6 cellular contexts compared by ENCODE assay signal in the genomic region with DNA sequence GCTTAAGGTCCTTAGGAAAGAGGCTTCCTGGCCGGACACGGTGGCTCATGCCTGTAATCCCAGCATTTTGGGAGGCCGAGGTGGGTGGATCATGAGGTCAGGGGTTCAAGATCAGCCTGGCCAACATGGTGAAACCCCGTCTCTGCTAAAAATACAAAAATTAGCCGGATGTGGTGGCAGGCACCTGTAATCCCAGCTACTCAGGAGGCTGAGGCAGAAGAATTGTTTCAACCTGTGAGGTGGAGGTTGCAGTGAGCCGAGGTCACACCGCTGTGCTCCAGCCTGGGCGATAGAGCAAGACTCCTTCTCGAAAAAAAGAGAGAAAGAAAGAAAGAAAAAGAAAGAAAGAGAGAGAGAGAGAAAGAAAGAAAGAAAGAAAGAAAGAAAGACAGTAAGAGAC.
DNase-seq lines count a peak whose midpoint lies in the region; ATAC-seq and TF ChIP-seq lines count a peak whose summit lies in the region.
"Not testable (repeated sequence)": the region's sequence is repeated elsewhere in the genome, so short reads cannot be mapped to it uniquely, and the experiment has no call there.

No MANE protein-coding gene starts in this region.

- not testable (repeated sequence) for H3K27me3 ChIP-seq in GM23338 (ENCODE audit: insufficient read depth); endodermal cell (ENCODE audit: control insufficient read depth, insufficient read depth, low read length, poor library complexity, severe bottlenecking); right atrium auricular region; lung (ENCODE audit: control insufficient read depth, insufficient read depth)

- not testable (repeated sequence) for H3K4me1 Mint-ChIP-seq in GM23338; activated CD8-positive, alpha-beta T cell treated with anti-CD3 and anti-CD28 coated beads, Interleukin-2, amount 10 ng/mL, durations not matched to agents 7 days and 5 days (ENCODE audit: low read depth); endodermal cell

- not testable (repeated sequence) for H3F3A ChIP-seq in GM23338 (replicated peaks; ENCODE audit: low read depth)

- H3K4me3 Mint-ChIP-seq in GM23338; activated CD8-positive, alpha-beta T cell treated with anti-CD3 and anti-CD28 coated beads, Interleukin-2, amount 10 ng/mL, durations not matched to agents 7 days and 5 days; endodermal cell: not testable (repeated sequence)

- H3K4me3 ChIP-seq in GM23338 (peak overlapping the region; percentile 13; the same call in 1 of the 2 replicates), endodermal cell (ENCODE audit: low read length) (peak overlapping the region; percentile 28)
- not testable (repeated sequence) for H3K4me3 ChIP-seq in right atrium auricular region, lung

- not testable (repeated sequence) for ATAC-seq in GM23338; activated CD8-positive, alpha-beta T cell treated with anti-CD3 and anti-CD28 coated beads, Interleukin-2, amount 10 ng/mL, durations not matched to agents 7 days and 5 days; lung (ENCODE audit: insufficient read depth, low FRiP score)

- H3K79me2 ChIP-seq in GM23338 (replicated peaks; ENCODE audit: insufficient read depth): not testable (repeated sequence)

- H3K9me3 ChIP-seq in endodermal cell (ENCODE audit: control insufficient read depth, low read length) (peaks cover 73% of the 10 kb centered on the region), lung (ENCODE audit: control insufficient read depth in 2 of 2, insufficient read depth in 1 of 2, low read length in 1 of 2) (peaks cover 9 to 17% of the 10 kb centered on the region in 2 donors)
- H3K9me3 ChIP-seq in right atrium auricular region: not testable (repeated sequence)

- H3K36me3 Mint-ChIP-seq in GM23338 (ENCODE audit: low read depth): peaks cover 57% of the 10 kb centered on the region
- not testable (repeated sequence) for H3K36me3 Mint-ChIP-seq in activated CD8-positive, alpha-beta T cell treated with anti-CD3 and anti-CD28 coated beads, Interleukin-2, amount 10 ng/mL, durations not matched to agents 7 days and 5 days (ENCODE audit: low read depth); endodermal cell (ENCODE audit: low read depth)

- intact Hi-C loops in posterior vena cava (cut with DNase I): not testable (repeated sequence)

- not testable (repeated sequence) for DNase-seq in GM23338 (ENCODE audit: low spot score)
- DNase-seq in activated CD8-positive, alpha-beta T cell treated with anti-CD3 and anti-CD28 coated beads, Interleukin-2, amount 10 ng/mL, durations not matched to agents 7 days and 5 days: peak; percentile 19
- peak; percentile 10 for DNase-seq in endodermal cell
- peak; percentile 53 for DNase-seq in right atrium auricular region (ENCODE audit: low spot score)
- DNase-seq in lung (ENCODE audit: low spot score): peak; percentile 28
- DNase-seq in posterior vena cava (ENCODE audit: low spot score): peak; percentile 77

- H3K9me3 Mint-ChIP-seq in GM23338 (peaks cover 90% of the 10 kb centered on the region), endodermal cell (peaks cover 79% of the 10 kb centered on the region)
- H3K9me3 Mint-ChIP-seq in activated CD8-positive, alpha-beta T cell treated with anti-CD3 and anti-CD28 coated beads, Interleukin-2, amount 10 ng/mL, durations not matched to agents 7 days and 5 days (ENCODE audit: insufficient read depth): peaks cover 46% of the 10 kb centered on the region

- WGBS in endodermal cell (ENCODE audit: insufficient coverage in 1 of 2, insufficient read length in 1 of 2), 2 experiments: 75 to 76% methylated on average over 9 of the region's 9 CpGs
- 70 to 77% methylated on average over 9 of the region's 9 CpGs for WGBS in lung, 2 donors

- H3K9me2 ChIP-seq in GM23338 (ENCODE audit: insufficient read depth): not testable (repeated sequence)

- not testable (repeated sequence) for H3K4me2 ChIP-seq in GM23338

- not testable (repeated sequence) for H3K4me1 ChIP-seq in GM23338 (ENCODE audit: insufficient read depth); endodermal cell (ENCODE audit: control insufficient read depth, insufficient read depth, low read length); right atrium auricular region; lung (ENCODE audit: control insufficient read depth in 2 of 2, insufficient read depth in 2 of 2, low read length in 2 of 2)

- not testable (repeated sequence) for H3K9ac ChIP-seq in endodermal cell (ENCODE audit: extremely low read depth, low read length, poor library complexity, severe bottlenecking)

- CTCF ChIA-PET in activated CD8-positive, alpha-beta T cell treated with anti-CD3 and anti-CD28 coated beads, Interleukin-2, amount 10 ng/mL, durations not matched to agents 7 days and 5 days (lab: Charles Lee): not testable (repeated sequence)

- not testable (repeated sequence) for H2AFZ ChIP-seq in GM23338

- peaks cover 13% of the 10 kb centered on the region for H3K36me3 ChIP-seq in GM23338 (ENCODE audit: insufficient read depth)
- not testable (repeated sequence) for H3K36me3 ChIP-seq in endodermal cell (ENCODE audit: control insufficient read depth, insufficient read depth, low read length); right atrium auricular region; lung (ENCODE audit: control insufficient read depth in 2 of 2, insufficient read depth in 2 of 2, low read length in 2 of 2)

- H4K20me1 ChIP-seq in GM23338 (replicated peaks; ENCODE audit: insufficient read depth): not testable (repeated sequence)

- not testable (repeated sequence) for TF ChIP-seq CTCF in GM23338 (conservative IDR thresholded peaks at IDR 0.05; ENCODE audit: low read depth in 2 of 2); endodermal cell (conservative IDR thresholded peaks at IDR 0.05); right atrium auricular region (IDR thresholded peaks at IDR 0.05); lung (IDR thresholded peaks at IDR 0.05; ENCODE audit: control extremely low read depth, extremely low read depth)

- H3K27ac ChIP-seq in GM23338 (ENCODE audit: low read depth); endodermal cell (ENCODE audit: low read depth, low read length); right atrium auricular region; lung (ENCODE audit: low read depth in 1 of 2, low read length in 1 of 2): not testable (repeated sequence)

- peaks cover 22% of the 10 kb centered on the region for H3K27me3 Mint-ChIP-seq in GM23338 (ENCODE audit: insufficient read depth, low read depth, poor library complexity)
- H3K27me3 Mint-ChIP-seq in activated CD8-positive, alpha-beta T cell treated with anti-CD3 and anti-CD28 coated beads, Interleukin-2, amount 10 ng/mL, durations not matched to agents 7 days and 5 days (ENCODE audit: low read depth); endodermal cell (ENCODE audit: insufficient read depth): not testable (repeated sequence)

- not testable (repeated sequence) for H3K27ac Mint-ChIP-seq in GM23338; activated CD8-positive, alpha-beta T cell treated with anti-CD3 and anti-CD28 coated beads, Interleukin-2, amount 10 ng/mL, durations not matched to agents 7 days and 5 days; endodermal cell

- POLR2A ChIA-PET in activated CD8-positive, alpha-beta T cell treated with anti-CD3 and anti-CD28 coated beads, Interleukin-2, amount 10 ng/mL, durations not matched to agents 7 days and 5 days (lab: Charles Lee): not testable (repeated sequence)
